Comparison of ENCODE assay signal across 25 cellular contexts in genomic region chr19:50712833-50713232, GRCh38. TPM values are rescaled to one million over a fixed set of nuclear protein-coding genes. Genes with fewer than 3 reads are reported as not detected.
A peak's percentile ranks its signal among the peaks of the same experiment; 100 is the strongest.
DNase-seq lines count a peak whose midpoint lies in the region; ATAC-seq and TF ChIP-seq lines count a peak whose summit lies in the region.
"Had no signal": no experiment of that assay in that cellular context is flagged by ENCODE, and none has a peak within 500 bp of the region (broad histone marks: within the 10 kb centered on the region; RNA-seq: fewer than 3 reads in every experiment).

No MANE protein-coding gene starts in this region.

- 89 to 90% methylated on average over 6 of the region's 6 CpGs for WGBS in aorta, 2 donors

- H3K27me3 Mint-ChIP-seq in activated naive CD8-positive, alpha-beta T cell treated with anti-CD3 and anti-CD28 coated beads, Interleukin-2, amount 10 ng/mL, durations not matched to agents 7 days and 5 days, result peaks cover 14% of the 10 kb centered on the region
- H3K27me3 Mint-ChIP-seq in natural killer cell treated with Interleukin-12 subunit alpha and Interleukin-12 subunit beta and Interleukin-15 and Interleukin-18, amount 100 ng/mL, for 72 hours, result peaks cover 0 to 23% of the 10 kb centered on the region in 2 donors

- no peak overlapping the region for H3K9ac ChIP-seq in DND-41 (ENCODE audit: low read depth, low read length)
- H3K9ac ChIP-seq: GM23248 had no signal

- peak overlapping the region; percentile 34 for H3K4me3 Mint-ChIP-seq in activated naive CD8-positive, alpha-beta T cell treated with anti-CD3 and anti-CD28 coated beads, Interleukin-2, amount 10 ng/mL, durations not matched to agents 7 days and 5 days
- H3K4me3 Mint-ChIP-seq in natural killer cell treated with Interleukin-12 subunit alpha and Interleukin-12 subunit beta and Interleukin-15 and Interleukin-18, amount 100 ng/mL, for 72 hours, result peak overlapping the region; percentile 48

- no peak overlapping the region for H3K27ac ChIP-seq in DND-41 (ENCODE audit: low read length)
- no peak overlapping the region for H3K27ac ChIP-seq in OCI-LY7 (ENCODE audit: low read depth, low read length, poor library complexity, severe bottlenecking)
- H3K27ac ChIP-seq in aorta (ENCODE audit: low read depth in 1 of 2, low read length in 2 of 2), result no peak overlapping the region
- H3K27ac ChIP-seq: GM23248, HL-60, SK-N-MC had no signal

- H3K4me1 Mint-ChIP-seq in activated naive CD8-positive, alpha-beta T cell treated with anti-CD3 and anti-CD28 coated beads, Interleukin-2, amount 10 ng/mL, durations not matched to agents 7 days and 5 days, result peaks cover 17% of the 10 kb centered on the region
- H3K4me1 Mint-ChIP-seq in natural killer cell treated with Interleukin-12 subunit alpha and Interleukin-12 subunit beta and Interleukin-15 and Interleukin-18, amount 100 ng/mL, for 72 hours (ENCODE audit: low read depth in 2 of 2), result peaks cover 17 to 31% of the 10 kb centered on the region in 2 donors

- H3K79me2 ChIP-seq in DND-41 (ENCODE audit: insufficient read depth, low read length) (no peaks in the 10 kb centered on the region), OCI-LY7 (ENCODE audit: insufficient read depth, low read depth, low read length) (no peaks in the 10 kb centered on the region)

- H3K9me3 ChIP-seq in DND-41 (ENCODE audit: insufficient read depth, low read length, severe bottlenecking) (no peaks in the 10 kb centered on the region), OCI-LY7 (ENCODE audit: low read length) (no peaks in the 10 kb centered on the region), aorta (ENCODE audit: control insufficient read depth, low read length) (no peaks in the 10 kb centered on the region)

- H3K4me3 ChIP-seq in DND-41 (ENCODE audit: low read depth in 1 of 2, low read length in 2 of 2), result no peak overlapping the region
- H3K4me3 ChIP-seq in OCI-LY7 (ENCODE audit: low read depth, low read length, poor library complexity, severe bottlenecking), result no peak overlapping the region
- H3K4me3 ChIP-seq in aorta (ENCODE audit: low read length in 2 of 2), result no peak overlapping the region
- H3K4me3 ChIP-seq: GM23248, SK-N-MC had no signal

- no peaks in the 10 kb centered on the region for H3K9me2 ChIP-seq in OCI-LY7 (ENCODE audit: insufficient read depth, low read length)

- peaks cover 8% of the 10 kb centered on the region for H3K4me1 ChIP-seq in DND-41 (ENCODE audit: insufficient read depth, low read length)
- peaks cover 17% of the 10 kb centered on the region for H3K4me1 ChIP-seq in OCI-LY7 (ENCODE audit: insufficient read depth, low read length, poor library complexity, severe bottlenecking)
- no peaks in the 10 kb centered on the region for H3K4me1 ChIP-seq in aorta (ENCODE audit: control insufficient read depth in 1 of 2, insufficient read depth in 2 of 2, low read length in 2 of 2)

- H3K27me3 ChIP-seq in DND-41 (ENCODE audit: insufficient read depth, low read length, poor library complexity), result peaks cover 12% of the 10 kb centered on the region
- no peaks in the 10 kb centered on the region for H3K27me3 ChIP-seq in aorta (ENCODE audit: control insufficient read depth in 1 of 2, insufficient read depth in 2 of 2, low read length in 1 of 2)

- intact Hi-C loops in OCI-LY7 (cut with micrococcal nuclease; ENCODE audit: unreplicated experiment) (no loop called here), aorta (cut with DNase I) (no loop called here)

- POLR2A ChIA-PET in OCI-LY7 (lab: Charles Lee), result interaction anchor here (1.1 kb wide), 1 partner anchor 12 kb away, joined by 4 read pairs; no protein-coding TSS in a partner anchor
- POLR2A ChIA-PET in activated naive CD8-positive, alpha-beta T cell treated with anti-CD3 and anti-CD28 coated beads, Interleukin-2, amount 10 ng/mL, durations not matched to agents 7 days and 5 days (lab: Charles Lee), result interaction anchor here (1.4 kb wide), 1 partner anchor 12 kb away, joined by 7 read pairs; no protein-coding TSS in a partner anchor

- H3K36me3 ChIP-seq in DND-41 (ENCODE audit: insufficient read depth, low read length) (no peaks in the 10 kb centered on the region), OCI-LY7 (ENCODE audit: insufficient read depth, low read length) (no peaks in the 10 kb centered on the region), aorta (ENCODE audit: control insufficient read depth in 1 of 2, insufficient read depth in 2 of 2, low read length in 1 of 2) (no peaks in the 10 kb centered on the region)

- no peaks in the 10 kb centered on the region for H3K36me3 Mint-ChIP-seq in activated naive CD8-positive, alpha-beta T cell treated with anti-CD3 and anti-CD28 coated beads, Interleukin-2, amount 10 ng/mL, durations not matched to agents 7 days and 5 days
- no peaks in the 10 kb centered on the region for H3K36me3 Mint-ChIP-seq in natural killer cell treated with Interleukin-12 subunit alpha and Interleukin-12 subunit beta and Interleukin-15 and Interleukin-18, amount 100 ng/mL, for 72 hours

- TF ChIP-seq CTCF in DND-41 (IDR thresholded peaks at IDR 0.05; ENCODE audit: borderline replicate concordance, extremely low read depth, low read length, poor library complexity, severe bottlenecking), result no peak
- no peak for TF ChIP-seq CTCF in OCI-LY7 (conservative IDR thresholded peaks at IDR 0.05; ENCODE audit: low read length)

- CTCF ChIA-PET in OCI-LY7 (lab: Charles Lee; ENCODE audit: unreplicated experiment), result interaction anchor here (0.7 kb wide), 1 partner anchor 12 kb away, joined by 5 read pairs; no protein-coding TSS in a partner anchor

- H3K9me3 Mint-ChIP-seq in activated naive CD8-positive, alpha-beta T cell treated with anti-CD3 and anti-CD28 coated beads, Interleukin-2, amount 10 ng/mL, durations not matched to agents 7 days and 5 days, result no peaks in the 10 kb centered on the region
- H3K9me3 Mint-ChIP-seq in natural killer cell treated with Interleukin-12 subunit alpha and Interleukin-12 subunit beta and Interleukin-15 and Interleukin-18, amount 100 ng/mL, for 72 hours, result no peaks in the 10 kb centered on the region

- H4K20me1 ChIP-seq in DND-41 (ENCODE audit: insufficient read depth, low read length) (peaks cover 10% of the 10 kb centered on the region), OCI-LY7 (ENCODE audit: insufficient read depth, low read length) (no peaks in the 10 kb centered on the region)

- no peak overlapping the region for H3K4me2 ChIP-seq in DND-41 (ENCODE audit: insufficient read depth, low read length)
- H3K4me2 ChIP-seq in OCI-LY7 (ENCODE audit: low read length), result peak overlapping the region; percentile 34

- ATAC-seq in DND-41 (ENCODE audit: insufficient read depth, low read depth) (peak; percentile 85), HG02938 (IDR thresholded peaks at IDR 0.05; ENCODE audit: unreplicated experiment) (no peak), aorta (ENCODE audit: low FRiP score) (no peak)
- peak; percentile 70 for ATAC-seq in activated naive CD8-positive, alpha-beta T cell treated with anti-CD3 and anti-CD28 coated beads, Interleukin-2, amount 10 ng/mL, durations not matched to agents 7 days and 5 days (ENCODE audit: low read depth)
- ATAC-seq in natural killer cell treated with Interleukin-12 subunit alpha and Interleukin-12 subunit beta and Interleukin-15 and Interleukin-18, amount 100 ng/mL, for 72 hours, result no peak

- peak overlapping the region; percentile 61 for H3K27ac Mint-ChIP-seq in activated naive CD8-positive, alpha-beta T cell treated with anti-CD3 and anti-CD28 coated beads, Interleukin-2, amount 10 ng/mL, durations not matched to agents 7 days and 5 days
- H3K27ac Mint-ChIP-seq in natural killer cell treated with Interleukin-12 subunit alpha and Interleukin-12 subunit beta and Interleukin-15 and Interleukin-18, amount 100 ng/mL, for 72 hours, result no peak overlapping the region

- DNase-seq in DND-41 (peak; percentile 60), OCI-LY7 (ENCODE audit: low spot score) (peak; percentile 34), AG08395 (ENCODE audit: low spot score) (no peak), aorta (no peak)
- DNase-seq in activated naive CD8-positive, alpha-beta T cell treated with anti-CD3 and anti-CD28 coated beads, Interleukin-2, amount 10 ng/mL, durations not matched to agents 7 days and 5 days, result no peak
- DNase-seq in natural killer cell treated with Interleukin-12 subunit alpha and Interleukin-12 subunit beta and Interleukin-15 and Interleukin-18, amount 100 ng/mL, for 72 hours (ENCODE audit: low spot score), result no peak
- DNase-seq: AML-193, DMS153, GF-D8, GM23248, HCEC 1CT, Karpas-422, MM.1S, NCI-H187, NCI-H2107, NCI-H2227 treated with DMSO at 0.1 percent for 48 hours, NCI-H510A treated with DMSO at 0.1 percent for 48 hours, NCI-H774, OCI-M1, SHP77 had no signal

- no peak overlapping the region for H2AFZ ChIP-seq in DND-41 (ENCODE audit: low read depth, low read length)
- no peak overlapping the region for H2AFZ ChIP-seq in OCI-LY7 (ENCODE audit: low read length)
- H2AFZ ChIP-seq: GM23248 had no signal

- no TSS peak for BruUV-seq in OCI-LY7 (replicated peaks; lab: Mats Ljungman, UMichigan)

RNA-seq across cellular contexts. Expression of gene SHANK1, which starts 6.8 kb away (rescaled TPM):
- 0.03 TPM in 2 replicates for total RNA-seq in OCI-LY7 (2014; rRNA removed; shearing (Covaris generic))
- 10.7 and 13.1 TPM in 2 replicates for total RNA-seq in OCI-LY7 (2022)
- not detected for total RNA-seq in activated naive CD8-positive, alpha-beta T cell treated with anti-CD3 and anti-CD28 coated beads, Interleukin-2, amount 10 ng/mL, durations not matched to agents 7 days and 5 days
- total RNA-seq in natural killer cell treated with Interleukin-12 subunit alpha and Interleukin-12 subunit beta and Interleukin-15 and Interleukin-18, amount 100 ng/mL, for 72 hours, result not detected
- 1 to 10 TPM in 1 of 2 donors, under 1 TPM in 1; 0.45 to 1.4 TPM for total RNA-seq in aorta
- polyA plus RNA-seq in aorta, result 1 to 10 TPM in 1 of 2 donors, under 1 TPM in 1; 0.38 to 1.8 TPM

RNA-seq across cellular contexts. Expression of gene CLEC11A, which starts 10.3 kb away (rescaled TPM):
- total RNA-seq in OCI-LY7 (2014; rRNA removed; shearing (Covaris generic)), result 1.0 and 2.0 TPM in 2 replicates
- total RNA-seq in OCI-LY7 (2022), result 4.2 and 4.5 TPM in 2 replicates
- 1 to 10 TPM; 2.4 to 2.7 TPM for total RNA-seq in activated naive CD8-positive, alpha-beta T cell treated with anti-CD3 and anti-CD28 coated beads, Interleukin-2, amount 10 ng/mL, durations not matched to agents 7 days and 5 days
- 1 to 10 TPM; 1.1 to 1.2 TPM for total RNA-seq in natural killer cell treated with Interleukin-12 subunit alpha and Interleukin-12 subunit beta and Interleukin-15 and Interleukin-18, amount 100 ng/mL, for 72 hours
- total RNA-seq in aorta, result 10 to 100 TPM in 1 of 2 donors, 1 to 10 TPM in 1; 8.4 to 28.7 TPM
- 10 to 100 TPM in 1 of 2 donors, 1 to 10 TPM in 1; 2.0 to 17.7 TPM for polyA plus RNA-seq in aorta

RNA-seq across cellular contexts. Expression of gene GPR32, which starts 57.4 kb away (rescaled TPM):
- total RNA-seq in OCI-LY7 (2014; rRNA removed; shearing (Covaris generic)), result not detected in 2 replicates
- not detected in 2 replicates for total RNA-seq in OCI-LY7 (2022)
- total RNA-seq in activated naive CD8-positive, alpha-beta T cell treated with anti-CD3 and anti-CD28 coated beads, Interleukin-2, amount 10 ng/mL, durations not matched to agents 7 days and 5 days, result not detected
- total RNA-seq in natural killer cell treated with Interleukin-12 subunit alpha and Interleukin-12 subunit beta and Interleukin-15 and Interleukin-18, amount 100 ng/mL, for 72 hours, result not detected
- total RNA-seq in aorta, result not detected
- polyA plus RNA-seq in aorta, result not detected
- total RNA-seq: GM23248, HT1080, RPMI7951 had no signal
- polyA plus RNA-seq: GM23248 had no signal

Comparison
In these comparisons a context has a peak if more than half of its experiments do, and no peak if none do; other contexts are left out.
1. ATAC-seq: peak in DND-41 (single experiment) and activated naive CD8-positive, alpha-beta T cell treated with anti-CD3 and anti-CD28 coated beads, Interleukin-2, amount 10 ng/mL, durations not matched to agents 7 days and 5 days (single experiment); none in natural killer cell treated with Interleukin-12 subunit alpha and Interleukin-12 subunit beta and Interleukin-15 and Interleukin-18, amount 100 ng/mL, for 72 hours (0 of 2), HG02938 (single experiment) and aorta (single experiment).
2. DNase-seq: peak in DND-41 (single experiment) and OCI-LY7 (single experiment); none in activated naive CD8-positive, alpha-beta T cell treated with anti-CD3 and anti-CD28 coated beads, Interleukin-2, amount 10 ng/mL, durations not matched to agents 7 days and 5 days (single experiment), natural killer cell treated with Interleukin-12 subunit alpha and Interleukin-12 subunit beta and Interleukin-15 and Interleukin-18, amount 100 ng/mL, for 72 hours (single experiment), AG08395 (single experiment) and aorta (0 of 2).